In genomic region chr9:109440117-109440515, GRCh38 we compare ENCODE assay signal across 9 cellular contexts. TPM values are rescaled to one million over a fixed set of nuclear protein-coding genes. Genes with fewer than 3 reads are reported as not detected.
DNase-seq lines count a peak whose midpoint lies in the region; ATAC-seq and TF ChIP-seq lines count a peak whose summit lies in the region.
"Had no signal": no experiment of that assay in that cellular context is flagged by ENCODE, and none has a peak within 500 bp of the region (broad histone marks: within the 10 kb centered on the region; RNA-seq: fewer than 3 reads in every experiment).

No MANE protein-coding gene starts in this region.

- no peak for TF ChIP-seq CTCF in KMS-11 (conservative IDR thresholded peaks at IDR 0.05; ENCODE audit: low read depth, low read length)
- TF ChIP-seq CTCF in right lobe of liver (IDR thresholded peaks at IDR 0.05): no peak
- no peak for TF ChIP-seq CTCF in neural progenitor cell (IDR thresholded peaks at IDR 0.05)
- TF ChIP-seq CTCF in PC-9 (conservative IDR thresholded peaks at IDR 0.05): no peak

- no peaks in the 10 kb centered on the region for H3K9me3 Mint-ChIP-seq in neural progenitor cell
- H3K9me3 Mint-ChIP-seq: activated T-cell treated with anti-CD3 and anti-CD28 coated beads, Interleukin-2, amount 50 U/mL, for 4 hours had no signal

- no peak overlapping the region for H3K27ac ChIP-seq in KMS-11
- H3K27ac ChIP-seq in right lobe of liver: peak overlapping the region in 1 of 3 donors; percentile 67
- H3K27ac ChIP-seq in neural progenitor cell: no peak overlapping the region
- no peak overlapping the region for H3K27ac ChIP-seq in PC-9

- BruUV-seq in PC-9 (replicated peaks; lab: Mats Ljungman, UMichigan): no TSS peak

- H3K4me2 ChIP-seq in KMS-11: peak overlapping the region; percentile 23; the same call in 1 of the 2 replicates
- H3K4me2 ChIP-seq in neural progenitor cell: no peak overlapping the region
- H3K4me2 ChIP-seq in PC-9: no peak overlapping the region

- no peak for TF ChIP-seq POLR2A in right lobe of liver (IDR thresholded peaks at IDR 0.05)

- CTCF ChIA-PET in PC-9 (lab: Charles Lee): interaction anchor here (0.6 to 1.8 kb wide), 6 partner anchors 13 to 162 kb away, joined by 3 to 28 read pairs (median 5); no protein-coding TSS in a partner anchor

- H2AFZ ChIP-seq in KMS-11 (ENCODE audit: low read depth) (no peak overlapping the region), neural progenitor cell (replicated peaks) (no peak overlapping the region), PC-9 (no peak overlapping the region)

- H4K20me1 ChIP-seq in KMS-11 (ENCODE audit: insufficient read depth) (no peaks in the 10 kb centered on the region), neural progenitor cell (ENCODE audit: low read depth) (no peaks in the 10 kb centered on the region), PC-9 (ENCODE audit: insufficient read depth) (no peaks in the 10 kb centered on the region)

- H3K27me3 Mint-ChIP-seq in neural progenitor cell (ENCODE audit: insufficient read depth, low read depth): peaks cover 7% of the 10 kb centered on the region

- no peaks in the 10 kb centered on the region for H3K36me3 Mint-ChIP-seq in neural progenitor cell

- ATAC-seq in GM18861 (IDR thresholded peaks at IDR 0.05; ENCODE audit: unreplicated experiment): peak; percentile 27
- peak; percentile 31 for ATAC-seq in GM21717 (IDR thresholded peaks at IDR 0.05; ENCODE audit: unreplicated experiment)
- peak; percentile 31 to 49 (median 46) for ATAC-seq in right lobe of liver
- ATAC-seq in GM21526 (IDR thresholded peaks at IDR 0.05; ENCODE audit: low FRiP score, unreplicated experiment): no peak
- no peak for ATAC-seq in HG02870 (IDR thresholded peaks at IDR 0.05; ENCODE audit: unreplicated experiment)

- intact Hi-C loops in right lobe of liver (cut with DNase I) (no loop called here), PC-9 (cut with micrococcal nuclease; ENCODE audit: unreplicated experiment) (loop anchor here (1.0 to 10.0 kb wide), 3 partner anchors 29 to 445 kb away; no protein-coding TSS in a partner anchor)

- peaks cover 6% of the 10 kb centered on the region for H3K4me1 Mint-ChIP-seq in neural progenitor cell

- no peaks in the 10 kb centered on the region for H3K9me3 ChIP-seq in right lobe of liver
- no peaks in the 10 kb centered on the region for H3K9me3 ChIP-seq in neural progenitor cell (ENCODE audit: low read depth)
- H3K9me3 ChIP-seq in PC-9 (ENCODE audit: insufficient read depth, low read depth): no peaks in the 10 kb centered on the region

- POLR2A ChIA-PET in PC-9 (lab: Charles Lee; ENCODE audit: unreplicated experiment): no interaction called here

- H3K27me3 ChIP-seq in KMS-11 (ENCODE audit: insufficient read depth, low read depth) (no peaks in the 10 kb centered on the region), right lobe of liver (no peaks in the 10 kb centered on the region), neural progenitor cell (no peaks in the 10 kb centered on the region), PC-9 (ENCODE audit: insufficient read depth, low read depth) (no peaks in the 10 kb centered on the region)

- H3K9ac ChIP-seq in KMS-11 (no peak overlapping the region), neural progenitor cell (no peak overlapping the region)

- H3K4me3 Mint-ChIP-seq in neural progenitor cell: no peak overlapping the region
- H3K4me3 Mint-ChIP-seq: activated T-cell treated with anti-CD3 and anti-CD28 coated beads, Interleukin-2, amount 50 U/mL, for 4 hours had no signal

- no peaks in the 10 kb centered on the region for H3K9me2 ChIP-seq in PC-9 (ENCODE audit: insufficient read depth)

- DNase-seq in right lobe of liver (no peak), neural progenitor cell (ENCODE audit: low spot score) (no peak), PC-9 (no peak)
- DNase-seq: activated T-cell treated with anti-CD3 and anti-CD28 coated beads, Interleukin-2, amount 50 U/mL, for 4 hours had no signal

- no peak overlapping the region for H3K4me3 ChIP-seq in KMS-11 (IDR thresholded peaks at IDR 0.05; ENCODE audit: insufficient read depth, low read depth, low read length)
- no peak overlapping the region for H3K4me3 ChIP-seq in right lobe of liver
- H3K4me3 ChIP-seq in neural progenitor cell: no peak overlapping the region
- no peak overlapping the region for H3K4me3 ChIP-seq in PC-9

- peaks cover 15% of the 10 kb centered on the region for H3K4me1 ChIP-seq in KMS-11 (ENCODE audit: low read depth, poor library complexity, severe bottlenecking)
- H3K4me1 ChIP-seq in right lobe of liver: peaks cover 0 to 19% (median 0%) of the 10 kb centered on the region in 4 donors
- H3K4me1 ChIP-seq in neural progenitor cell: peaks cover 4% of the 10 kb centered on the region
- peaks cover 21% of the 10 kb centered on the region for H3K4me1 ChIP-seq in PC-9 (replicated peaks; ENCODE audit: insufficient read depth)

- H3K79me2 ChIP-seq in KMS-11 (ENCODE audit: insufficient read depth, low read depth) (no peaks in the 10 kb centered on the region), neural progenitor cell (ENCODE audit: low read depth) (no peaks in the 10 kb centered on the region), PC-9 (ENCODE audit: low read depth) (no peaks in the 10 kb centered on the region)

- H3K36me3 ChIP-seq in KMS-11 (ENCODE audit: insufficient read depth) (no peaks in the 10 kb centered on the region), right lobe of liver (peaks cover 0 to 21% (median 9%) of the 10 kb centered on the region in 4 donors), neural progenitor cell (no peaks in the 10 kb centered on the region), PC-9 (ENCODE audit: low read depth) (peaks cover 21% of the 10 kb centered on the region; the same call in 1 of the 2 replicates)

- 15% methylated on average over 3 of the region's 3 CpGs for WGBS in right lobe of liver (ENCODE audit: insufficient coverage, low coverage, low lambda C conversion rate, missing lambda C conversion rate)

- H3K27ac Mint-ChIP-seq in neural progenitor cell: no peak overlapping the region

- H3F3A ChIP-seq in neural progenitor cell (ENCODE audit: low read depth) (peaks cover 3% of the 10 kb centered on the region), PC-9 (ENCODE audit: insufficient read depth, low read depth) (peaks cover 20% of the 10 kb centered on the region; the same call in 1 of the 2 replicates)

RNA-seq across cellular contexts. Expression of gene PTPN3, which starts 58.0 kb away (rescaled TPM):
- total RNA-seq in right lobe of liver: 10 to 100 TPM; 15.0 to 33.3 (median 30.0) TPM
- 2.2 and 2.4 TPM in 2 replicates for total RNA-seq in neural progenitor cell (ENCODE audit: low replicate concordance)
- total RNA-seq in PC-9 (2021): 19.0 and 20.2 TPM in 2 replicates

Comparison
In these comparisons a context has a peak if more than half of its experiments do, and no peak if none do; other contexts are left out.
1. ATAC-seq: peak in GM18861 (single experiment), GM21717 (single experiment) and right lobe of liver (4 of 4); none in GM21526 (single experiment) and HG02870 (single experiment).